In the genomic region with DNA sequence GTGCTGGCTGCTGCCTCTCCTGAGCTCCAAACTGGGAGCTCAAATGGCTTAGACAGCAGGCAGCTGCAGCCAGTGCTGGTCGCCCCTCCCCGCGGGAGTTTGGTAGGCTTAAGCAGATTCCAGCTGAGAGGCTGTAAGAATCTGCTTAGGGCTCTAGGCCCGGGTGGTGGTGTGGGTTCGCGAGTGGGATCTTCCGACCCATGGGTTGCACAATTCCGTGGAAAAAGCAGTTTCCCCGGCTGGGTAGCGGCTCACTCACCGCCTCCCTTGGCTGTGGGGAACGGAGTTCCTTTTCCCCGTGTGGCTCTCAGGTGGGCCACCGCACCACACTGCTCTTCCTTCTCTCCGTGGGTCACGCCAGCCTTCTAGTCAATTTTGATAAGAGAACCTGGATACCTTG, we compare ENCODE assay signal across 18 cellular contexts.
A peak's percentile ranks its signal among the peaks of the same experiment; 100 is the strongest.
DNase-seq lines count a peak whose midpoint lies in the region; ATAC-seq, FAIRE-seq and TF ChIP-seq lines count a peak whose summit lies in the region.
"Had no signal": no experiment of that assay in that cellular context is flagged by ENCODE, and none has a peak within 500 bp of the region (broad histone marks: within the 10 kb centered on the region; RNA-seq: fewer than 3 reads in every experiment).

No MANE protein-coding gene starts in this region.

- no peak for TF ChIP-seq POLR2A in H1 (IDR thresholded peaks at IDR 0.05; ENCODE audit: control extremely low read depth in 1 of 2, low read depth in 2 of 2, low read length in 2 of 2)

- H3K18ac ChIP-seq in H1 (ENCODE audit: extremely low read depth, low read length), result no peak overlapping the region; the same call in 1 of the 2 replicates

- dilution Hi-C loops in mammary epithelial cell (cut with HindIII; ENCODE audit: low sequenced_read_pairs), result no loop called here

- H4K5ac ChIP-seq in H1 (ENCODE audit: insufficient read length, low read depth, low read length), result no peak overlapping the region

- DNase-seq in H1 (ENCODE audit: low read depth in 1 of 2, low spot score in 2 of 2) (peak in 1 of 2 experiments; percentile 48), retina (peak; percentile 22), DMS153 (lab: John Stamatoyannopoulos, UW) (no peak), COR-L47 (lab: John Stamatoyannopoulos, UW) (no peak), mammary epithelial cell (no peak), tibial artery (no peak)
- DNase-seq: activated T-cell treated with anti-CD3 and anti-CD28 coated beads, Interleukin-2, amount 50 U/mL, for 1 hour; cortex of kidney; right cardiac atrium; stimulated activated CD4-positive, alpha-beta T cell treated with anti-CD3 and anti-CD28 coated beads, Interleukin-12 subunit alpha, Interleukin-12 subunit beta, amount 100 ng/mL, for 4 hours; stimulated activated CD4-positive, alpha-beta T cell treated with anti-CD3 and anti-CD28 coated beads, Interleukin-4, amount 100 ng/mL, for 4 hours had no signal

- H2AK5ac ChIP-seq in H1 (ENCODE audit: low read depth, low read length), result no peak overlapping the region

- intact Hi-C loops in mammary epithelial cell (cut with micrococcal nuclease) (loop anchor here (1.0 to 10.0 kb wide), 4 partner anchors 104 to 1040 kb away; a partner anchor contains a TSS), tibial artery (cut with DNase I; ENCODE audit: low total_unique reads) (loop anchor here (5.0 kb wide), 1 partner anchor 167 kb away; no protein-coding TSS in a partner anchor)

- no peaks in the 10 kb centered on the region for H3K23me2 ChIP-seq in H1 (ENCODE audit: low read depth, low read length)

- no peak overlapping the region for H2BK5ac ChIP-seq in H1 (ENCODE audit: low read depth, low read length)

- no peak overlapping the region for H2BK20ac ChIP-seq in H1 (ENCODE audit: low read length)

- CTCF ChIA-PET in H1 (lab: Charles Lee; ENCODE audit: partially characterized antibody), result interaction anchor here (0.6 to 2.4 kb wide), 21 partner anchors 10 to 345 kb away, joined by 3 to 27 read pairs (median 4); no protein-coding TSS in a partner anchor
- CTCF ChIA-PET in mammary epithelial cell (lab: Charles Lee; ENCODE audit: low non-redundant PET), result no interaction called here

- H3K9ac ChIP-seq in H1 (replicated peaks in 1 of 4; ENCODE audit: extremely low read depth in 1 of 4, low read depth in 3 of 4, low read length in 3 of 4) (no peak overlapping the region; a peak in 1 of 7 replicates), mammary epithelial cell (ENCODE audit: insufficient read depth, low read length) (no peak overlapping the region)

- H2AFZ ChIP-seq in H1 (ENCODE audit: low read length) (peak overlapping the region; percentile 86), mammary epithelial cell (ENCODE audit: low read depth, low read length) (no peak overlapping the region)

- no peaks in the 10 kb centered on the region for H3K79me2 ChIP-seq in H1 (ENCODE audit: control insufficient read depth in 1 of 2, insufficient read depth in 2 of 2, low read length in 2 of 2)
- no peaks in the 10 kb centered on the region for H3K79me2 ChIP-seq in mammary epithelial cell (ENCODE audit: insufficient read depth, low read length)

- no peak overlapping the region for H2BK120ac ChIP-seq in H1 (replicated peaks; ENCODE audit: low read depth, low read length)

- TF ChIP-seq RAD21 in H1 (IDR thresholded peaks at IDR 0.05 in 1 of 2, conservative IDR thresholded peaks at IDR 0.05 in 1 of 2; ENCODE audit: low read depth in 2 of 2, low read length in 2 of 2), result no peak

- BruUV-seq in mammary epithelial cell (replicated peaks; lab: Mats Ljungman, UMichigan), result no TSS peak

- no peak for TF ChIP-seq CTCF in H1 (IDR thresholded peaks at IDR 0.05; ENCODE audit: control extremely low read depth in 1 of 3, insufficient read depth in 1 of 3, low read depth in 1 of 3, low read length in 3 of 3)
- TF ChIP-seq CTCF in mammary epithelial cell (conservative IDR thresholded peaks at IDR 0.05 in 1 of 2, IDR thresholded peaks at IDR 0.05 in 1 of 2; ENCODE audit: extremely low read depth in 1 of 2, insufficient read depth in 1 of 2, low read depth in 1 of 2, low read length in 2 of 2), result no peak
- TF ChIP-seq CTCF in tibial artery (IDR thresholded peaks at IDR 0.05), result no peak

- FAIRE-seq in H1 (lab: Jason Lieb, UNC), result no peak
- FAIRE-seq: bronchial epithelial cell, endometrium had no signal

- no peak overlapping the region for H3K4ac ChIP-seq in H1 (replicated peaks; ENCODE audit: insufficient read length, low read depth, low read length)

- WGBS in H1 (ENCODE audit: extremely low coverage in 1 of 2, insufficient coverage in 1 of 2, insufficient read length in 1 of 2, insufficient replicate concordance in 2 of 2, low coverage in 1 of 2, low lambda C conversion rate in 2 of 2, missing lambda C conversion rate in 1 of 2), 2 experiments, result 86% methylated on average over 13 of the region's 16 CpGs; no CpG with 5 or more reads in 1 of the 2 experiments
- WGBS in mammary epithelial cell (ENCODE audit: low coverage, missing lambda C conversion rate), result 100% methylated on average over 3 of the region's 16 CpGs

- no peak overlapping the region for H2BK15ac ChIP-seq in H1 (ENCODE audit: low read length)

- H3K4me1 ChIP-seq in H1 (replicated peaks in 1 of 4; ENCODE audit: control insufficient read depth in 3 of 4, insufficient read depth in 4 of 4, low read length in 3 of 4), result peaks cover 2 to 4% (median 3%) of the 10 kb centered on the region in 4 experiments; a peak in 2 of 7 replicates
- H3K4me1 ChIP-seq in mammary epithelial cell (ENCODE audit: insufficient read depth, low read length), result no peaks in the 10 kb centered on the region
- H3K4me1 ChIP-seq in tibial artery, result peaks cover 0 to 5% (median 0%) of the 10 kb centered on the region in 4 donors

- H2BK12ac ChIP-seq in H1 (ENCODE audit: low read depth, low read length), result peak overlapping the region; percentile 50; the same call in 1 of the 2 replicates

- H3K27me3 ChIP-seq in H1 (replicated peaks in 1 of 4; ENCODE audit: control insufficient read depth in 3 of 4, extremely low read depth in 1 of 4, insufficient read depth in 3 of 4, low read length in 3 of 4) (no peaks in the 10 kb centered on the region), mammary epithelial cell (ENCODE audit: insufficient read depth, low read length) (peaks cover 2% of the 10 kb centered on the region), tibial artery (peaks cover 0 to 8% of the 10 kb centered on the region in 2 donors)
- H3K27me3 ChIP-seq: tibial nerve had no signal

- no peak overlapping the region for H3K4me2 ChIP-seq in H1 (ENCODE audit: insufficient read depth in 1 of 2, low read depth in 2 of 2, low read length in 2 of 2)
- no peak overlapping the region for H3K4me2 ChIP-seq in mammary epithelial cell (ENCODE audit: insufficient read depth, low read depth, low read length)

- H3K9me3 ChIP-seq in H1 (ENCODE audit: insufficient read depth in 2 of 2, low read depth in 1 of 2, low read length in 1 of 2) (peaks cover 0 to 3% of the 10 kb centered on the region in 2 experiments; a peak in 2 of 4 replicates), mammary epithelial cell (replicated peaks; ENCODE audit: insufficient read depth, low read length) (no peaks in the 10 kb centered on the region), tibial artery (no peaks in the 10 kb centered on the region)
- H3K9me3 ChIP-seq: tibial nerve had no signal

- TF ChIP-seq EP300 in H1 (IDR thresholded peaks at IDR 0.05; ENCODE audit: borderline replicate concordance in 1 of 2, low read depth in 2 of 2, low read length in 2 of 2), result no peak

- peak; percentile 21 for ATAC-seq in GM18907 (IDR thresholded peaks at IDR 0.05; ENCODE audit: unreplicated experiment)
- peak; percentile 15 for ATAC-seq in HG03103 (IDR thresholded peaks at IDR 0.05; ENCODE audit: low read depth, unreplicated experiment)
- ATAC-seq: activated CD4-positive, CD25-positive, alpha-beta regulatory T cell treated with anti-CD3 and anti-CD28 coated beads, Interleukin-2, amount 50 U/mL, for 24 hours; right cardiac atrium had no signal

- POLR2A ChIA-PET in H1 (lab: Charles Lee; ENCODE audit: partially characterized antibody), result no interaction called here

- H3K56ac ChIP-seq in H1 (replicated peaks; ENCODE audit: insufficient read length, low read depth, low read length), result no peak overlapping the region

- in situ Hi-C loops in mammary epithelial cell (cut with MboI; ENCODE audit: low sequenced_read_pairs in 2 of 2), result loop anchor here (10.0 kb wide), 1 partner anchor 110 kb away; no protein-coding TSS in a partner anchor

- H4K20me1 ChIP-seq in H1 (replicated peaks in 1 of 2; ENCODE audit: control insufficient read depth in 1 of 2, insufficient read depth in 2 of 2, low read length in 2 of 2), result no peaks in the 10 kb centered on the region
- H4K20me1 ChIP-seq in mammary epithelial cell (ENCODE audit: insufficient read depth, low read length), result no peaks in the 10 kb centered on the region

- H3K79me1 ChIP-seq in H1 (ENCODE audit: low read depth, low read length), result no peaks in the 10 kb centered on the region

- H3K36me3 ChIP-seq in H1 (ENCODE audit: control insufficient read depth in 2 of 4, insufficient read depth in 4 of 4, low read length in 3 of 4) (no peaks in the 10 kb centered on the region), mammary epithelial cell (ENCODE audit: insufficient read depth, low read length) (no peaks in the 10 kb centered on the region), tibial artery (no peaks in the 10 kb centered on the region)
- H3K36me3 ChIP-seq: tibial nerve had no signal

- H3K14ac ChIP-seq in H1 (ENCODE audit: insufficient read length), result no peak overlapping the region

- H3K23ac ChIP-seq in H1 (ENCODE audit: insufficient read length), result no peak overlapping the region

- H3K4me3 ChIP-seq in H1 (ENCODE audit: extremely low read depth in 1 of 4, insufficient read depth in 2 of 4, low read depth in 3 of 4, low read length in 4 of 4) (no peak overlapping the region), mammary epithelial cell (replicated peaks in 1 of 3; ENCODE audit: insufficient read depth in 1 of 3, low read depth in 2 of 3, low read length in 3 of 3) (no peak overlapping the region), tibial artery (no peak overlapping the region)
- H3K4me3 ChIP-seq: tibial nerve had no signal

- H4K8ac ChIP-seq in H1 (ENCODE audit: extremely low read depth, insufficient read depth, low read length), result peak overlapping the region; percentile 71; the same call in 1 of the 2 replicates

- no peak overlapping the region for H3K27ac ChIP-seq in H1 (ENCODE audit: low read depth, low read length)
- no peak overlapping the region for H3K27ac ChIP-seq in mammary epithelial cell (ENCODE audit: insufficient read depth, low read depth, low read length)
- no peak overlapping the region for H3K27ac ChIP-seq in tibial artery
- H3K27ac ChIP-seq: HL-60, tibial nerve had no signal

- H4K91ac ChIP-seq in H1 (replicated peaks; ENCODE audit: insufficient read length, low read length), result no peak overlapping the region

TF ChIP-seq in H1, 55 proteins besides CTCF, POLR2A, EP300 and RAD21 (continues in another document):
- TF ChIP-seq SIX5 (IDR thresholded peaks at IDR 0.05; ENCODE audit: low read depth, low read length), result no peak
- TF ChIP-seq POU5F1 (IDR thresholded peaks at IDR 0.05; ENCODE audit: low read depth, low read length), result no peak
- no peak for TF ChIP-seq YY1 (IDR thresholded peaks at IDR 0.05; ENCODE audit: low read depth, low read length)
- no peak for TF ChIP-seq SUZ12 (IDR thresholded peaks at IDR 0.05; ENCODE audit: low read length)
- no peak for TF ChIP-seq KDM1A (IDR thresholded peaks at IDR 0.05; ENCODE audit: borderline replicate concordance, low read length)
- no peak for TF ChIP-seq RXRA (IDR thresholded peaks at IDR 0.05; ENCODE audit: insufficient read depth, low read depth, low read length)
